ENCODE assay signal across 1 cellular context in genomic region chr9:125706661-125707539, GRCh38.
TF ChIP-seq lines count a peak whose summit lies in the region.

Gene MAPKAP1, minus strand, starts transcription at chr9:125707208. Its CDS starts 34,634 bp downstream, at chr9:125672574.

TF ChIP-seq in HepG2, 621 proteins besides CTCF, POLR2A, EP300 and RAD21 (continued from another document and continues in another):
- peak; percentile 14; the same call in 1 of the 2 replicates for TF ChIP-seq HMGXB3 (CRISPR knock-in tag; IDR thresholded peaks at IDR 0.05; ENCODE audit: borderline replicate concordance)
- TF ChIP-seq, protein P1, sequence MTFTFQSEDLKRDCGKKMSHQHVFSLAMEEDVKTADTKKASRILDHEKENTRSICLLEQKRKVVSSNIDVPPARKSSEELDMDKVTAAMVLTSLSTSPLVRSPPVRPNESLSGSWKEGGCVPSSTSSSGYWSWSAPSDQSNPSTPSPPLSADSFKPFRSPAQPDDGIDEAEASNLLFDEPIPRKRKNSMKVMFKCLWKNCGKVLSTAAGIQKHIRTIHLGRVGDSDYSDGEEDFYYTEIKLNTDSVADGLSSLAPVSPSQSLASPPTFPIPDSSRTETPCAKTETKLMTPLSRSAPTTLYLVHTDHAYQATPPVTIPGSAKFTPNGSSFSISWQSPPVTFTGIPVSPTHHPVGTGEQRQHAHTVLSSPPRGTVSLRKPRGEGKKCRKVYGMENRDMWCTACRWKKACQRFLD (CRISPR knock-in tag; IDR thresholded peaks at IDR 0.05; ENCODE audit: borderline replicate concordance), result peak; percentile 74; the same call in 1 of the 2 replicates
- TF ChIP-seq RBAK (CRISPR knock-in tag; IDR thresholded peaks at IDR 0.05), result no peak
- TF ChIP-seq TBP (CRISPR knock-in tag; IDR thresholded peaks at IDR 0.05), result no peak
- TF ChIP-seq TFE3 (CRISPR knock-in tag; IDR thresholded peaks at IDR 0.05), result 0 out of 2 replicates have a peak, but pooled peaks have one; percentile 38
- no peak for TF ChIP-seq ZNF670 (CRISPR knock-in tag; IDR thresholded peaks at IDR 0.05; ENCODE audit: borderline replicate concordance)
- no peak for TF ChIP-seq FOXK1 (CRISPR knock-in tag; IDR thresholded peaks at IDR 0.05; ENCODE audit: borderline replicate concordance, low read depth)
- TF ChIP-seq, protein P2, sequence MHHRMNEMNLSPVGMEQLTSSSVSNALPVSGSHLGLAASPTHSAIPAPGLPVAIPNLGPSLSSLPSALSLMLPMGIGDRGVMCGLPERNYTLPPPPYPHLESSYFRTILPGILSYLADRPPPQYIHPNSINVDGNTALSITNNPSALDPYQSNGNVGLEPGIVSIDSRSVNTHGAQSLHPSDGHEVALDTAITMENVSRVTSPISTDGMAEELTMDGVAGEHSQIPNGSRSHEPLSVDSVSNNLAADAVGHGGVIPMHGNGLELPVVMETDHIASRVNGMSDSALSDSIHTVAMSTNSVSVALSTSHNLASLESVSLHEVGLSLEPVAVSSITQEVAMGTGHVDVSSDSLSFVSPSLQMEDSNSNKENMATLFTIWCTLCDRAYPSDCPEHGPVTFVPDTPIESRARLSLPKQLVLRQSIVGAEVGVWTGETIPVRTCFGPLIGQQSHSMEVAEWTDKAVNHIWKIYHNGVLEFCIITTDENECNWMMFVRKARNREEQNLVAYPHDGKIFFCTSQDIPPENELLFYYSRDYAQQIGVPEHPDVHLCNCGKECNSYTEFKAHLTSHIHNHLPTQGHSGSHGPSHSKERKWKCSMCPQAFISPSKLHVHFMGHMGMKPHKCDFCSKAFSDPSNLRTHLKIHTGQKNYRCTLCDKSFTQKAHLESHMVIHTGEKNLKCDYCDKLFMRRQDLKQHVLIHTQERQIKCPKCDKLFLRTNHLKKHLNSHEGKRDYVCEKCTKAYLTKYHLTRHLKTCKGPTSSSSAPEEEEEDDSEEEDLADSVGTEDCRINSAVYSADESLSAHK (CRISPR knock-in tag; IDR thresholded peaks at IDR 0.05; ENCODE audit: borderline replicate concordance), result no peak
- peak; percentile 97 for TF ChIP-seq KMT2A (CRISPR knock-in tag; IDR thresholded peaks at IDR 0.05)
- TF ChIP-seq MYC (CRISPR knock-in tag; IDR thresholded peaks at IDR 0.05; ENCODE audit: borderline replicate concordance), result peak; percentile 65; the same call in 1 of the 2 replicates
- TF ChIP-seq FOXA1 (IDR thresholded peaks at IDR 0.05), result no peak
- no peak for TF ChIP-seq FOXA1 (CRISPR knock-in tag; IDR thresholded peaks at IDR 0.05)
- no peak for TF ChIP-seq SP4 (CRISPR knock-in tag; IDR thresholded peaks at IDR 0.05)
- peak; percentile 100 for TF ChIP-seq ZNF329 (CRISPR knock-in tag; IDR thresholded peaks at IDR 0.05; ENCODE audit: low read depth)
- no peak for TF ChIP-seq ZNF18 (CRISPR knock-in tag; IDR thresholded peaks at IDR 0.05; ENCODE audit: insufficient replicate concordance)
- TF ChIP-seq MTF2 (CRISPR knock-in tag; IDR thresholded peaks at IDR 0.05; ENCODE audit: borderline replicate concordance), result no peak
- TF ChIP-seq CEBPB (IDR thresholded peaks at IDR 0.05; ENCODE audit: borderline replicate concordance, low read depth, low read length), result no peak
- no peak for TF ChIP-seq ZBTB43 (CRISPR knock-in tag; conservative IDR thresholded peaks at IDR 0.05)
- no peak for TF ChIP-seq FOXA3 (CRISPR knock-in tag; IDR thresholded peaks at IDR 0.05)
- no peak for TF ChIP-seq TSC22D2 (CRISPR knock-in tag; IDR thresholded peaks at IDR 0.05; ENCODE audit: borderline replicate concordance)
- TF ChIP-seq, protein P3, sequence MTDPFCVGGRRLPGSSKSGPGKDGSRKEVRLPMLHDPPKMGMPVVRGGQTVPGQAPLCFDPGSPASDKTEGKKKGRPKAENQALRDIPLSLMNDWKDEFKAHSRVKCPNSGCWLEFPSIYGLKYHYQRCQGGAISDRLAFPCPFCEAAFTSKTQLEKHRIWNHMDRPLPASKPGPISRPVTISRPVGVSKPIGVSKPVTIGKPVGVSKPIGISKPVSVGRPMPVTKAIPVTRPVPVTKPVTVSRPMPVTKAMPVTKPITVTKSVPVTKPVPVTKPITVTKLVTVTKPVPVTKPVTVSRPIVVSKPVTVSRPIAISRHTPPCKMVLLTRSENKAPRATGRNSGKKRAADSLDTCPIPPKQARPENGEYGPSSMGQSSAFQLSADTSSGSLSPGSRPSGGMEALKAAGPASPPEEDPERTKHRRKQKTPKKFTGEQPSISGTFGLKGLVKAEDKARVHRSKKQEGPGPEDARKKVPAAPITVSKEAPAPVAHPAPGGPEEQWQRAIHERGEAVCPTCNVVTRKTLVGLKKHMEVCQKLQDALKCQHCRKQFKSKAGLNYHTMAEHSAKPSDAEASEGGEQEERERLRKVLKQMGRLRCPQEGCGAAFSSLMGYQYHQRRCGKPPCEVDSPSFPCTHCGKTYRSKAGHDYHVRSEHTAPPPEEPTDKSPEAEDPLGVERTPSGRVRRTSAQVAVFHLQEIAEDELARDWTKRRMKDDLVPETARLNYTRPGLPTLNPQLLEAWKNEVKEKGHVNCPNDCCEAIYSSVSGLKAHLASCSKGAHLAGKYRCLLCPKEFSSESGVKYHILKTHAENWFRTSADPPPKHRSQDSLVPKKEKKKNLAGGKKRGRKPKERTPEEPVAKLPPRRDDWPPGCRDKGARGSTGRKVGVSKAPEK (CRISPR knock-in tag; IDR thresholded peaks at IDR 0.05; ENCODE audit: borderline replicate concordance), result no peak
- peak; percentile 66; the same call in 1 of the 2 replicates for TF ChIP-seq YEATS2 (CRISPR knock-in tag; IDR thresholded peaks at IDR 0.05; ENCODE audit: borderline replicate concordance)
- no peak for TF ChIP-seq ZNF569 (CRISPR knock-in tag; IDR thresholded peaks at IDR 0.05; ENCODE audit: borderline replicate concordance)
- no peak for TF ChIP-seq ZNF570 (CRISPR knock-in tag; IDR thresholded peaks at IDR 0.05; ENCODE audit: borderline replicate concordance)
- TF ChIP-seq HOXA3 (CRISPR knock-in tag; IDR thresholded peaks at IDR 0.05), result peak; percentile 63
- TF ChIP-seq PCBP1 (IDR thresholded peaks at IDR 0.05; ENCODE audit: borderline replicate concordance, low read depth, low read length), result peak; percentile 63; the same call in 1 of the 2 replicates
- TF ChIP-seq ZNF383 (CRISPR knock-in tag; IDR thresholded peaks at IDR 0.05; ENCODE audit: borderline replicate concordance), result no peak
- TF ChIP-seq AHDC1 (CRISPR knock-in tag; IDR thresholded peaks at IDR 0.05; ENCODE audit: borderline replicate concordance), result no peak
- TF ChIP-seq RELA (CRISPR knock-in tag; IDR thresholded peaks at IDR 0.05), result no peak
- TF ChIP-seq MNT (IDR thresholded peaks at IDR 0.05), result 0 out of 2 replicates have a peak, but pooled peaks have one; percentile 14
- no peak for TF ChIP-seq ZNF17 (CRISPR knock-in tag; IDR thresholded peaks at IDR 0.05)
